13 cellular contexts compared by ENCODE assay signal in the genomic region with DNA sequence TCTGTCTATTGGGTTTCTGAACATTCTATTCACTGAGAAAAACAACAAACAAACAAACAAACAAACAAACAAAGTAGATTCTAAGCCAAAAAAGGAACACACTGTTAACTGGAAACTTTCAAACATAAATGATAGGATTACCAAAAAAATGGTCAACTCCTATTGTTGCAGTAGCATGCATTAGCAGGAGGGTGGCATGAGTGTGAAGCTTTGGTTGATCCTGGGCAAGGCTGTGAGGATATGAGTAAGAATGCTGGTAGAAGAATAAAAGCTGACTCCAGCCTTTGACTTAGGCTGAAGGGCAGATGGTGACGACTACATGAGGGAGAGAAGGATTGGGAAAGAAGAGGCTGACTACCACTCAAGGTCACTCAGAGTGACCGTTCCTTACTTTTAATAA.
DNase-seq lines count a peak whose midpoint lies in the region; ATAC-seq lines count a peak whose summit lies in the region.
"Had no signal": no experiment of that assay in that cellular context is flagged by ENCODE, and none has a peak within 500 bp of the region (broad histone marks: within the 10 kb centered on the region; RNA-seq: fewer than 3 reads in every experiment).

No MANE protein-coding gene starts in this region.

- H3K4me1 Mint-ChIP-seq in activated naive CD8-positive, alpha-beta T cell treated with anti-CD3 and anti-CD28 coated beads, Interleukin-2, amount 50 U/mL, for 24 hours, result no peaks in the 10 kb centered on the region
- H3K4me1 Mint-ChIP-seq in activated T-helper 17 cell treated with anti-CD3 and anti-CD28 coated beads, Interleukin-2, amount 50 U/mL, for 72 hours, result no peaks in the 10 kb centered on the region

- H3K27ac Mint-ChIP-seq in activated naive CD8-positive, alpha-beta T cell treated with anti-CD3 and anti-CD28 coated beads, Interleukin-2, amount 50 U/mL, for 24 hours, result no peak overlapping the region
- H3K27ac Mint-ChIP-seq in activated T-helper 17 cell treated with anti-CD3 and anti-CD28 coated beads, Interleukin-2, amount 50 U/mL, for 72 hours, result no peak overlapping the region
- H3K27ac Mint-ChIP-seq: CD8-positive, alpha-beta T cell; T-helper 1 cell treated with Interleukin-12 subunit alpha and Interleukin-12 subunit beta and Interleukin-4 antibody, amounts not matched to agents 30 μg/mL and 1 μg/mL, for 36 hours had no signal

- H3K27me3 Mint-ChIP-seq in activated naive CD8-positive, alpha-beta T cell treated with anti-CD3 and anti-CD28 coated beads, Interleukin-2, amount 50 U/mL, for 24 hours, result no peaks in the 10 kb centered on the region
- no peaks in the 10 kb centered on the region for H3K27me3 Mint-ChIP-seq in activated T-helper 17 cell treated with anti-CD3 and anti-CD28 coated beads, Interleukin-2, amount 50 U/mL, for 72 hours

- DNase-seq in Ammon's horn (ENCODE audit: low spot score) (peak; percentile 32), HT-29 (ENCODE audit: low spot score) (peak; percentile 4), SK-N-DZ (ENCODE audit: low spot score) (peak; percentile 7), islet precursor cell (peak; percentile 57), DMS153 treated with DMSO at 0.1 percent for 48 hours (lab: John Stamatoyannopoulos, UW; ENCODE audit: unreplicated experiment) (no peak), HUDEP-2 (lab: John Stamatoyannopoulos, UW; ENCODE audit: unreplicated experiment in 76 of 76) (no peak)
- DNase-seq in activated naive CD8-positive, alpha-beta T cell treated with anti-CD3 and anti-CD28 coated beads, Interleukin-2, amount 50 U/mL, for 24 hours, result no peak
- DNase-seq: activated CD8-positive, alpha-beta memory T cell treated with anti-CD3 and anti-CD28 coated beads, Interleukin-2, amount 50 U/mL, for 48 hours; CD8-positive, alpha-beta T cell; NCI-H146; stimulated activated CD8-positive, alpha-beta memory T cell treated with anti-CD3 and anti-CD28 coated beads, Interleukin-4, amount 100 ng/mL, for 48 hours had no signal

- H3K9me3 Mint-ChIP-seq in activated naive CD8-positive, alpha-beta T cell treated with anti-CD3 and anti-CD28 coated beads, Interleukin-2, amount 50 U/mL, for 24 hours, result no peaks in the 10 kb centered on the region
- peaks cover 8% of the 10 kb centered on the region for H3K9me3 Mint-ChIP-seq in activated T-helper 17 cell treated with anti-CD3 and anti-CD28 coated beads, Interleukin-2, amount 50 U/mL, for 72 hours
- H3K9me3 Mint-ChIP-seq: T-helper 1 cell treated with Interleukin-12 subunit alpha and Interleukin-12 subunit beta and Interleukin-4 antibody, amounts not matched to agents 30 μg/mL and 1 μg/mL, for 36 hours had no signal

- ATAC-seq in activated naive CD8-positive, alpha-beta T cell treated with anti-CD3 and anti-CD28 coated beads, Interleukin-2, amount 50 U/mL, for 24 hours, result no peak
- no peak for ATAC-seq in activated T-helper 17 cell treated with anti-CD3 and anti-CD28 coated beads, Interleukin-2, amount 50 U/mL, for 72 hours (replicated peaks)
- ATAC-seq: CD8-positive, alpha-beta T cell had no signal

- H3K36me3 Mint-ChIP-seq in activated naive CD8-positive, alpha-beta T cell treated with anti-CD3 and anti-CD28 coated beads, Interleukin-2, amount 50 U/mL, for 24 hours (ENCODE audit: low read depth), result no peaks in the 10 kb centered on the region
- no peaks in the 10 kb centered on the region for H3K36me3 Mint-ChIP-seq in activated T-helper 17 cell treated with anti-CD3 and anti-CD28 coated beads, Interleukin-2, amount 50 U/mL, for 72 hours (ENCODE audit: low read depth)
- H3K36me3 Mint-ChIP-seq: CD8-positive, alpha-beta T cell had no signal

- H3K4me3 Mint-ChIP-seq in activated naive CD8-positive, alpha-beta T cell treated with anti-CD3 and anti-CD28 coated beads, Interleukin-2, amount 50 U/mL, for 24 hours, result no peak overlapping the region
- H3K4me3 Mint-ChIP-seq in activated T-helper 17 cell treated with anti-CD3 and anti-CD28 coated beads, Interleukin-2, amount 50 U/mL, for 72 hours, result no peak overlapping the region
- H3K4me3 Mint-ChIP-seq: CD8-positive, alpha-beta T cell; T-helper 1 cell treated with Interleukin-12 subunit alpha and Interleukin-12 subunit beta and Interleukin-4 antibody, amounts not matched to agents 30 μg/mL and 1 μg/mL, for 36 hours had no signal

Comparison
In these comparisons a context has a peak if more than half of its experiments do, and no peak if none do; other contexts are left out.
1. DNase-seq: peak in Ammon's horn (single experiment), HT-29 (single experiment), SK-N-DZ (single experiment) and islet precursor cell (single experiment); none in DMS153 treated with DMSO at 0.1 percent for 48 hours (single experiment), activated naive CD8-positive, alpha-beta T cell treated with anti-CD3 and anti-CD28 coated beads, Interleukin-2, amount 50 U/mL, for 24 hours (single experiment) and HUDEP-2 (0 of 76).